In genomic region chr3:159711560-159712333, GRCh38 we compare ENCODE assay signal across 9 cellular contexts.
A peak's percentile ranks its signal among the peaks of the same experiment; 100 is the strongest.
DNase-seq lines count a peak whose midpoint lies in the region; ATAC-seq and TF ChIP-seq lines count a peak whose summit lies in the region.
"Had no signal": no experiment of that assay in that cellular context is flagged by ENCODE, and none has a peak within 500 bp of the region (broad histone marks: within the 10 kb centered on the region; RNA-seq: fewer than 3 reads in every experiment).

No MANE protein-coding gene starts in this region.

- no peaks in the 10 kb centered on the region for H3K79me2 ChIP-seq in trophoblast cell (ENCODE audit: control insufficient read depth, insufficient read depth, low read length, poor library complexity)

- H3K4me1 ChIP-seq in right atrium auricular region = peaks cover 0 to 5% of the 10 kb centered on the region in 2 donors
- H3K4me1 ChIP-seq in skeletal muscle satellite cell (ENCODE audit: control insufficient read depth, insufficient read depth, low read length) = peaks cover 10% of the 10 kb centered on the region
- no peaks in the 10 kb centered on the region for H3K4me1 ChIP-seq in trophoblast cell (ENCODE audit: control insufficient read depth in 1 of 2, insufficient read depth in 2 of 2, low read length in 2 of 2)

- no peak overlapping the region for H2BK12ac ChIP-seq in trophoblast cell (ENCODE audit: low read length)

- no peak overlapping the region for H3K14ac ChIP-seq in trophoblast cell (ENCODE audit: low read length)

- H3K79me1 ChIP-seq in trophoblast cell (ENCODE audit: low read length) = no peaks in the 10 kb centered on the region

- H2AK5ac ChIP-seq in trophoblast cell (ENCODE audit: low read length) = no peak overlapping the region

- H3K9me3 ChIP-seq in right atrium auricular region (peaks cover 0 to 9% of the 10 kb centered on the region in 2 donors), skeletal muscle satellite cell (replicated peaks; ENCODE audit: low read length) (no peaks in the 10 kb centered on the region), trophoblast cell (ENCODE audit: insufficient read depth, low read depth, low read length) (peaks cover 2% of the 10 kb centered on the region)

- H3K4ac ChIP-seq in trophoblast cell (ENCODE audit: low read depth, low read length) = no peak overlapping the region

- no CpG with 5 or more reads among the region's 7 CpGs for WGBS in trophoblast cell (ENCODE audit: extremely low coverage, insufficient coverage, insufficient read length)

- no peak overlapping the region for H3K18ac ChIP-seq in trophoblast cell (ENCODE audit: low read length)

- H3K4me3 ChIP-seq in right atrium auricular region (no peak overlapping the region), skeletal muscle satellite cell (ENCODE audit: low read length) (no peak overlapping the region), trophoblast cell (ENCODE audit: low read depth, low read length) (no peak overlapping the region)

- ATAC-seq in GM21515 (IDR thresholded peaks at IDR 0.05; ENCODE audit: unreplicated experiment) (no peak), GM21619 (IDR thresholded peaks at IDR 0.05; ENCODE audit: unreplicated experiment) (no peak)

- peak overlapping the region; percentile 51 to 53 for H3K27ac ChIP-seq in right atrium auricular region
- H3K27ac ChIP-seq in trophoblast cell (ENCODE audit: low read depth, low read length) = no peak overlapping the region

- H4K8ac ChIP-seq in trophoblast cell (ENCODE audit: low read depth, low read length) = no peak overlapping the region

- no peak for TF ChIP-seq CTCF in right atrium auricular region (IDR thresholded peaks at IDR 0.05)

- DNase-seq in HK-2 (ENCODE audit: unreplicated experiment) (peak; percentile 26), astrocyte of the hippocampus (ENCODE audit: low read depth, low spot score) (peak; percentile 79), right atrium auricular region (ENCODE audit: low spot score) (no peak), NCI-H146 treated with DMSO at 0.1 percent for 48 hours (lab: John Stamatoyannopoulos, UW; ENCODE audit: unreplicated experiment) (no peak), trophoblast cell (no peak)
- DNase-seq: activated gamma-delta T cell treated with Interleukin-2 at 50 U/mL for 16 hours had no signal

- H3K4me2 ChIP-seq in skeletal muscle satellite cell (ENCODE audit: low read length) (peak overlapping the region; percentile 21), trophoblast cell (ENCODE audit: low read length) (no peak overlapping the region)

- no peaks in the 10 kb centered on the region for H3K36me3 ChIP-seq in right atrium auricular region
- no peaks in the 10 kb centered on the region for H3K36me3 ChIP-seq in skeletal muscle satellite cell (ENCODE audit: insufficient read depth, low read length)
- no peaks in the 10 kb centered on the region for H3K36me3 ChIP-seq in trophoblast cell (ENCODE audit: control insufficient read depth in 1 of 2, insufficient read depth in 2 of 2, low read length in 2 of 2)

- no peak overlapping the region for H3K23ac ChIP-seq in trophoblast cell (ENCODE audit: low read length)

- H3K9ac ChIP-seq in skeletal muscle satellite cell (ENCODE audit: low read depth, low read length) = peak overlapping the region; percentile 35
- no peak overlapping the region for H3K9ac ChIP-seq in trophoblast cell (ENCODE audit: low read length)

- H4K12ac ChIP-seq in trophoblast cell (ENCODE audit: low read depth, low read length) = no peak overlapping the region

- H3K27me3 ChIP-seq in right atrium auricular region (no peaks in the 10 kb centered on the region), skeletal muscle satellite cell (ENCODE audit: control insufficient read depth, insufficient read depth, low read length) (no peaks in the 10 kb centered on the region), trophoblast cell (ENCODE audit: insufficient read depth, low read length) (no peaks in the 10 kb centered on the region)

- H2BK120ac ChIP-seq in trophoblast cell (ENCODE audit: insufficient read depth, low read length, poor library complexity) = no peak overlapping the region

- no peak overlapping the region for H2BK5ac ChIP-seq in trophoblast cell (ENCODE audit: low read depth, low read length, poor library complexity)

- H4K91ac ChIP-seq in trophoblast cell (ENCODE audit: low read depth, low read length) = no peak overlapping the region

- H2AFZ ChIP-seq in trophoblast cell (ENCODE audit: insufficient read depth, low read length, poor library complexity) = no peak overlapping the region

Comparison
In these comparisons a context has a peak if more than half of its experiments do, and no peak if none do; other contexts are left out.
1. DNase-seq: peak in HK-2 (single experiment) and astrocyte of the hippocampus (single experiment); none in right atrium auricular region (single experiment), NCI-H146 treated with DMSO at 0.1 percent for 48 hours (single experiment) and trophoblast cell (0 of 2).